29 cellular contexts compared by ENCODE assay signal in genomic region chr3:36696799-36697198, GRCh38.
"Had no signal": no experiment of that assay in that cellular context is flagged by ENCODE, and none has a peak within 500 bp of the region (broad histone marks: within the 10 kb centered on the region; RNA-seq: fewer than 3 reads in every experiment).

No MANE protein-coding gene starts in this region.

- H3K4me2 ChIP-seq: hepatocyte had no signal

- H2AFZ ChIP-seq: hepatocyte had no signal

- DNase-seq: activated CD4-positive, alpha-beta memory T cell treated with anti-CD3 and anti-CD28 coated beads, Interleukin-2, amount 10 ng/mL, durations not matched to agents 7 days and 5 days; activated CD4-positive, alpha-beta T cell treated with anti-CD3 and anti-CD28 coated beads for 48 hours; activated CD8-positive, alpha-beta memory T cell treated with anti-CD3 and anti-CD28 coated beads, Interleukin-2, amount 50 U/mL, for 48 hours; activated gamma-delta T cell; activated naive CD4-positive, alpha-beta T cell treated with anti-CD3 and anti-CD28 coated beads, Interleukin-2, amount 10 ng/mL, durations not matched to agents 7 days and 5 days; activated naive CD8-positive, alpha-beta T cell treated with anti-CD3 and anti-CD28 coated beads, Interleukin-2, amount 10 ng/mL, durations not matched to agents 7 days and 5 days; activated T-cell treated with anti-CD3 and anti-CD28 coated beads, Interleukin-2, amount 50 U/mL, for 24 hours; cerebellar nuclear complex; colonic mucosa; effector memory CD8-positive, alpha-beta T cell; islet precursor cell; left ventricle myocardium inferior; naive thymus-derived CD4-positive, alpha-beta T cell; nucleus accumbens; right cardiac atrium; spleen; stimulated activated naive CD4-positive, alpha-beta T cell; T1000; tibial artery; upper lobe of right lung; WERI-Rb-1 had no signal

- H3K27ac ChIP-seq: ascending aorta, cardiac muscle cell, colonic mucosa, gastroesophageal sphincter, hepatocyte, left ventricle myocardium inferior, spleen, suprapubic skin, tibial artery, upper lobe of right lung, WERI-Rb-1 had no signal

- H3K4me1 Mint-ChIP-seq: activated CD4-positive, alpha-beta memory T cell treated with anti-CD3 and anti-CD28 coated beads, Interleukin-2, amount 10 ng/mL, durations not matched to agents 7 days and 5 days; activated naive CD4-positive, alpha-beta T cell treated with anti-CD3 and anti-CD28 coated beads, Interleukin-2, amount 10 ng/mL, durations not matched to agents 7 days and 5 days; activated naive CD8-positive, alpha-beta T cell treated with anti-CD3 and anti-CD28 coated beads, Interleukin-2, amount 10 ng/mL, durations not matched to agents 7 days and 5 days; naive thymus-derived CD4-positive, alpha-beta T cell had no signal

- H3K9me3 ChIP-seq: ascending aorta, colonic mucosa, spleen, suprapubic skin, tibial artery, upper lobe of right lung had no signal

- H3K27ac Mint-ChIP-seq: activated CD4-positive, alpha-beta memory T cell treated with anti-CD3 and anti-CD28 coated beads, Interleukin-2, amount 10 ng/mL, durations not matched to agents 7 days and 5 days; activated naive CD4-positive, alpha-beta T cell treated with anti-CD3 and anti-CD28 coated beads, Interleukin-2, amount 10 ng/mL, durations not matched to agents 7 days and 5 days; activated naive CD8-positive, alpha-beta T cell treated with anti-CD3 and anti-CD28 coated beads, Interleukin-2, amount 10 ng/mL, durations not matched to agents 7 days and 5 days; activated T-cell treated with anti-CD3 and anti-CD28 coated beads, Interleukin-2, amount 50 U/mL, for 24 hours; naive thymus-derived CD4-positive, alpha-beta T cell had no signal

- H3K9me3 Mint-ChIP-seq: activated CD4-positive, alpha-beta memory T cell treated with anti-CD3 and anti-CD28 coated beads, Interleukin-2, amount 10 ng/mL, durations not matched to agents 7 days and 5 days; activated naive CD4-positive, alpha-beta T cell treated with anti-CD3 and anti-CD28 coated beads, Interleukin-2, amount 10 ng/mL, durations not matched to agents 7 days and 5 days; activated naive CD8-positive, alpha-beta T cell treated with anti-CD3 and anti-CD28 coated beads, Interleukin-2, amount 10 ng/mL, durations not matched to agents 7 days and 5 days; activated T-cell treated with anti-CD3 and anti-CD28 coated beads, Interleukin-2, amount 50 U/mL, for 24 hours; effector memory CD8-positive, alpha-beta T cell; naive thymus-derived CD4-positive, alpha-beta T cell had no signal

- H3K27me3 Mint-ChIP-seq: activated naive CD4-positive, alpha-beta T cell treated with anti-CD3 and anti-CD28 coated beads, Interleukin-2, amount 10 ng/mL, durations not matched to agents 7 days and 5 days; activated T-cell treated with anti-CD3 and anti-CD28 coated beads, Interleukin-2, amount 50 U/mL, for 24 hours; brain had no signal

- H3K4me3 Mint-ChIP-seq: activated CD4-positive, alpha-beta memory T cell treated with anti-CD3 and anti-CD28 coated beads, Interleukin-2, amount 10 ng/mL, durations not matched to agents 7 days and 5 days; activated naive CD4-positive, alpha-beta T cell treated with anti-CD3 and anti-CD28 coated beads, Interleukin-2, amount 10 ng/mL, durations not matched to agents 7 days and 5 days; activated naive CD8-positive, alpha-beta T cell treated with anti-CD3 and anti-CD28 coated beads, Interleukin-2, amount 10 ng/mL, durations not matched to agents 7 days and 5 days; activated T-cell treated with anti-CD3 and anti-CD28 coated beads, Interleukin-2, amount 50 U/mL, for 24 hours; brain; effector memory CD8-positive, alpha-beta T cell; naive thymus-derived CD4-positive, alpha-beta T cell had no signal

- H3K4me1 ChIP-seq: ascending aorta, colonic mucosa, gastroesophageal sphincter, left ventricle myocardium inferior, spleen, suprapubic skin, tibial artery, upper lobe of right lung had no signal

- H3K36me3 Mint-ChIP-seq: activated naive CD4-positive, alpha-beta T cell treated with anti-CD3 and anti-CD28 coated beads, Interleukin-2, amount 10 ng/mL, durations not matched to agents 7 days and 5 days; activated naive CD8-positive, alpha-beta T cell treated with anti-CD3 and anti-CD28 coated beads, Interleukin-2, amount 10 ng/mL, durations not matched to agents 7 days and 5 days; brain; naive thymus-derived CD4-positive, alpha-beta T cell had no signal

- H3K27me3 ChIP-seq: ascending aorta, cardiac muscle cell, colonic mucosa, gastroesophageal sphincter, hepatocyte, spleen, suprapubic skin, tibial artery, upper lobe of right lung had no signal

- H3K79me2 ChIP-seq: hepatocyte had no signal

- ATAC-seq: activated CD4-positive, CD25-positive, alpha-beta regulatory T cell treated with anti-CD3 and anti-CD28 coated beads, Interleukin-2, amount 50 U/mL, for 24 hours; effector memory CD8-positive, alpha-beta T cell; gastroesophageal sphincter; naive thymus-derived CD4-positive, alpha-beta T cell; right cardiac atrium; upper lobe of right lung had no signal

- H3K4me3 ChIP-seq: ascending aorta, cardiac muscle cell, colonic mucosa, gastroesophageal sphincter, hepatocyte, left ventricle myocardium inferior, lung, spleen, suprapubic skin, tibial artery, upper lobe of right lung had no signal

- H3K36me3 ChIP-seq: ascending aorta, cardiac muscle cell, colonic mucosa, gastroesophageal sphincter, left ventricle myocardium inferior, spleen, suprapubic skin, tibial artery, upper lobe of right lung, WERI-Rb-1 had no signal
